18 cellular contexts compared by ENCODE assay signal in the genomic region with DNA sequence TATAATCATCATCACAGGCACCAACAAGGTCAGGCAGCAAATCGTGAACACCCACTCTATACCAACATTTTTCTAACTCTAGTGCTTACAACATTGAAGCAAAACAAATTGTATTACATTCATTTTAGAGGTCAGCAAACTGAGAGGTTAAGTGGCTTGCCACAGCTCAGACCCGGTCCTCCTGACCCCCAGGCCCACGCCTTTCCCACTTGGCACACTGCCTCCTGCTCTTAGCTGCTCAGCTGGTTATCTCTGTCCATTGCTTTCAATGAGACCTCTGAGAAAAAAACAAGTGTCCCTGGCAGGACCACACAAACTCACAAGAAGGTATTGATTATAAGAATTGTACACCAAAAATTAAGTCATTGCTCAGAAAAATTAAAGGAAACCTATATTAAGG. TPM values are rescaled to one million over a fixed set of nuclear protein-coding genes. Genes with fewer than 3 reads are reported as not detected.
DNase-seq lines count a peak whose midpoint lies in the region; TF ChIP-seq lines count a peak whose summit lies in the region.
"Had no signal": no experiment of that assay in that cellular context is flagged by ENCODE, and none has a peak within 500 bp of the region (broad histone marks: within the 10 kb centered on the region; RNA-seq: fewer than 3 reads in every experiment).

No MANE protein-coding gene starts in this region.

- 86 to 100% methylated on average over 1 to 3 of the region's 3 CpGs for WGBS in endodermal cell (ENCODE audit: insufficient coverage in 1 of 2, insufficient read length in 1 of 2), 2 experiments

- DNase-seq in NCI-H748 (lab: John Stamatoyannopoulos, UW; ENCODE audit: unreplicated experiment) = peak; percentile 18
- no peak for DNase-seq in NCI-H748 treated with DMSO at 0.1 percent for 48 hours (lab: John Stamatoyannopoulos, UW)
- peak; percentile 52 for DNase-seq in NCI-H2227 (lab: John Stamatoyannopoulos, UW; ENCODE audit: unreplicated experiment)
- peak; percentile 11 for DNase-seq in endodermal cell
- DNase-seq in NCI-H2081 (lab: John Stamatoyannopoulos, UW) = no peak
- DNase-seq in hypothalamus (lab: John Stamatoyannopoulos, UW) = no peak
- DNase-seq in DMS114 treated with DMSO at 0.1 percent for 48 hours (lab: John Stamatoyannopoulos, UW; ENCODE audit: unreplicated experiment) = no peak
- DNase-seq: AML-193; CD4-positive, alpha-beta T cell; GDM1; GM23248 had no signal

- H3K27ac ChIP-seq in endodermal cell (ENCODE audit: low read depth, low read length) = no peak overlapping the region
- H3K27ac ChIP-seq: 22Rv1, A549, C4-2B, GM23248 had no signal

- no peak overlapping the region for H3K9ac ChIP-seq in endodermal cell (ENCODE audit: extremely low read depth, low read length, poor library complexity, severe bottlenecking)
- H3K9ac ChIP-seq: GM23248 had no signal

- H3K27me3 ChIP-seq in endodermal cell (ENCODE audit: control insufficient read depth, insufficient read depth, low read length, poor library complexity, severe bottlenecking) = no peaks in the 10 kb centered on the region

- no peaks in the 10 kb centered on the region for H3K9me3 ChIP-seq in endodermal cell (ENCODE audit: control insufficient read depth, low read length)
- H3K9me3 ChIP-seq: A549, HAP-1 had no signal

- no peak overlapping the region for H3K27ac Mint-ChIP-seq in endodermal cell
- H3K27ac Mint-ChIP-seq: CD4-positive, alpha-beta T cell had no signal

- no peak overlapping the region for H3K4me3 ChIP-seq in endodermal cell (ENCODE audit: low read length)
- H3K4me3 ChIP-seq: A549, GM23248, HAP-1 had no signal

- no peaks in the 10 kb centered on the region for H3K9me3 Mint-ChIP-seq in endodermal cell
- H3K9me3 Mint-ChIP-seq: CD4-positive, alpha-beta T cell had no signal

- no peaks in the 10 kb centered on the region for H3K4me1 ChIP-seq in endodermal cell (ENCODE audit: control insufficient read depth, insufficient read depth, low read length)
- H3K4me1 ChIP-seq: A549, HAP-1 had no signal

- peaks cover 4% of the 10 kb centered on the region for H3K4me1 Mint-ChIP-seq in endodermal cell

- H3K27me3 Mint-ChIP-seq in endodermal cell (ENCODE audit: insufficient read depth) = peaks cover 2% of the 10 kb centered on the region

- H3K36me3 ChIP-seq in endodermal cell (ENCODE audit: control insufficient read depth, insufficient read depth, low read length) = no peaks in the 10 kb centered on the region
- H3K36me3 ChIP-seq: HAP-1 had no signal

- TF ChIP-seq CTCF in endodermal cell (conservative IDR thresholded peaks at IDR 0.05) = no peak

- no peak overlapping the region for H3K4me3 Mint-ChIP-seq in endodermal cell
- H3K4me3 Mint-ChIP-seq: CD4-positive, alpha-beta T cell had no signal

- no peaks in the 10 kb centered on the region for H3K36me3 Mint-ChIP-seq in endodermal cell (ENCODE audit: low read depth)

RNA-seq across cellular contexts. Expression of a gene that starts 31.9 kb away (rescaled TPM):
- total RNA-seq in endodermal cell = not detected
- polyA plus RNA-seq in endodermal cell (2013, experiment 1 of 2) = not detected
- not detected for polyA plus RNA-seq in endodermal cell (2013, experiment 2 of 2)
- total RNA-seq: CD4-positive, alpha-beta T cell; GM23248; H4; HT-29 had no signal
- polyA plus RNA-seq: A549, BJ, GM23248 had no signal

RNA-seq across cellular contexts. Expression of a gene that starts 55.3 kb away (rescaled TPM):
- 100 to 1,000 TPM; 113 to 147 TPM for total RNA-seq in endodermal cell
- polyA plus RNA-seq in endodermal cell (2013, experiment 1 of 2) = 133 TPM
- polyA plus RNA-seq in endodermal cell (2013, experiment 2 of 2) = 123 TPM

Comparison
In these comparisons a context has a peak if more than half of its experiments do, and no peak if none do; other contexts are left out.
1. DNase-seq: peak in NCI-H748 (single experiment), NCI-H2227 (single experiment) and endodermal cell (single experiment); none in NCI-H748 treated with DMSO at 0.1 percent for 48 hours (single experiment), NCI-H2081 (0 of 2), hypothalamus (0 of 51) and DMS114 treated with DMSO at 0.1 percent for 48 hours (single experiment).